Comparison of ENCODE assay signal across 17 cellular contexts in genomic region chr20:4840831-4841230, GRCh38. TPM values are rescaled to one million over a fixed set of nuclear protein-coding genes. Genes with fewer than 3 reads are reported as not detected.
DNase-seq lines count a peak whose midpoint lies in the region; ATAC-seq and TF ChIP-seq lines count a peak whose summit lies in the region.
"Had no signal": no experiment of that assay in that cellular context is flagged by ENCODE, and none has a peak within 500 bp of the region (broad histone marks: within the 10 kb centered on the region; RNA-seq: fewer than 3 reads in every experiment).

No MANE protein-coding gene starts in this region.

- intact Hi-C loops in ascending aorta (cut with DNase I): no loop called here

- H4K20me1 ChIP-seq in DOHH2 (ENCODE audit: control insufficient read depth, insufficient read depth, low read depth, low read length) (no peaks in the 10 kb centered on the region), OCI-LY3 (ENCODE audit: insufficient read depth, low read length) (no peaks in the 10 kb centered on the region)

- H3K27ac ChIP-seq in DOHH2 (ENCODE audit: low read depth, low read length) (peak overlapping the region; percentile 13), OCI-LY3 (ENCODE audit: low read length) (peak overlapping the region; percentile 15; the same call in 1 of the 2 replicates), neutrophil (peak overlapping the region; percentile 66), ascending aorta (no peak overlapping the region)
- H3K27ac ChIP-seq: C4-2B, SJSA1 had no signal

- H3K9me2 ChIP-seq in DOHH2 (replicated peaks; ENCODE audit: control insufficient read depth, low read length): no peaks in the 10 kb centered on the region

- TF ChIP-seq CTCF in DOHH2 (IDR thresholded peaks at IDR 0.05; ENCODE audit: low read depth, low read length, poor library complexity, severe bottlenecking) (no peak), OCI-LY3 (IDR thresholded peaks at IDR 0.05; ENCODE audit: low read depth, low read length) (no peak), neutrophil (IDR thresholded peaks at IDR 0.05) (no peak), ascending aorta (IDR thresholded peaks at IDR 0.05) (no peak)

- peaks cover 29% of the 10 kb centered on the region for H3K4me1 ChIP-seq in DOHH2 (ENCODE audit: control insufficient read depth, low read length)
- peaks cover 41% of the 10 kb centered on the region for H3K4me1 ChIP-seq in OCI-LY3 (ENCODE audit: low read length)
- H3K4me1 ChIP-seq in neutrophil (ENCODE audit: control insufficient read depth in 1 of 2, insufficient read depth in 1 of 2, low read depth in 1 of 2, low read length in 1 of 2): peaks cover 36 to 43% of the 10 kb centered on the region in 2 experiments
- peaks cover 0 to 2% of the 10 kb centered on the region in 2 donors for H3K4me1 ChIP-seq in ascending aorta
- H3K4me1 ChIP-seq: SJSA1 had no signal

- H3K9me3 ChIP-seq in DOHH2 (ENCODE audit: control insufficient read depth, insufficient read depth, low read length) (no peaks in the 10 kb centered on the region), OCI-LY3 (ENCODE audit: insufficient read depth, low read length) (peaks cover 11% of the 10 kb centered on the region; the same call in 1 of the 2 replicates), neutrophil (no peaks in the 10 kb centered on the region), ascending aorta (no peaks in the 10 kb centered on the region)
- H3K9me3 ChIP-seq: SJSA1 had no signal

- ATAC-seq in HG03521 (IDR thresholded peaks at IDR 0.05; ENCODE audit: unreplicated experiment): no peak

- H3K36me3 ChIP-seq in DOHH2 (ENCODE audit: control insufficient read depth, low read length) (no peaks in the 10 kb centered on the region), OCI-LY3 (replicated peaks; ENCODE audit: low read depth, low read length) (peaks cover 17% of the 10 kb centered on the region), neutrophil (no peaks in the 10 kb centered on the region), ascending aorta (no peaks in the 10 kb centered on the region)
- H3K36me3 ChIP-seq: SJSA1 had no signal

- peaks cover 9% of the 10 kb centered on the region; the same call in 1 of the 2 replicates for H3F3A ChIP-seq in DOHH2 (ENCODE audit: control insufficient read depth, insufficient read depth)

- no peaks in the 10 kb centered on the region for H3K27me3 ChIP-seq in DOHH2 (ENCODE audit: control insufficient read depth, low read length)
- no peaks in the 10 kb centered on the region for H3K27me3 ChIP-seq in OCI-LY3 (ENCODE audit: low read depth, low read length)
- no peaks in the 10 kb centered on the region for H3K27me3 ChIP-seq in neutrophil
- no peaks in the 10 kb centered on the region for H3K27me3 ChIP-seq in ascending aorta

- H3K4me3 ChIP-seq in DOHH2 (ENCODE audit: low read length): no peak overlapping the region
- H3K4me3 ChIP-seq in OCI-LY3 (ENCODE audit: low read length): no peak overlapping the region
- no peak overlapping the region for H3K4me3 ChIP-seq in neutrophil (ENCODE audit: low read depth in 1 of 2, low read length in 1 of 2)
- H3K4me3 ChIP-seq in ascending aorta: no peak overlapping the region
- H3K4me3 ChIP-seq: SJSA1 had no signal

- DNase-seq in NCI-H2107 treated with DMSO at 0.1 percent for 48 hours (lab: John Stamatoyannopoulos, UW; ENCODE audit: unreplicated experiment) (peak; percentile 35), NCI-H2107 (lab: John Stamatoyannopoulos, UW) (no peak), LoVo (ENCODE audit: low spot score) (no peak), ascending aorta (ENCODE audit: low spot score in 2 of 2) (no peak)
- DNase-seq: COR-L47, GOT3, NCI-H2029, NCI-H226, NCI-H82, OCI-M1, RPMI8226 had no signal

- H2AFZ ChIP-seq in OCI-LY3 (ENCODE audit: low read depth, low read length): no peak overlapping the region

- H3K9ac ChIP-seq in OCI-LY3 (ENCODE audit: low read length): no peak overlapping the region

- H3K4me2 ChIP-seq in DOHH2 (ENCODE audit: low read length): peak overlapping the region; percentile 31
- peak overlapping the region; percentile 4; the same call in 1 of the 2 replicates for H3K4me2 ChIP-seq in OCI-LY3 (ENCODE audit: low read length)

- H3K79me2 ChIP-seq in DOHH2 (ENCODE audit: control insufficient read depth, low read length): no peaks in the 10 kb centered on the region
- no peaks in the 10 kb centered on the region for H3K79me2 ChIP-seq in OCI-LY3 (ENCODE audit: low read length)

RNA-seq across cellular contexts. Expression of gene RASSF2, which starts 17.4 kb away (rescaled TPM):
- 23.7 TPM for total RNA-seq in ascending aorta

Comparison
In these comparisons a context has a peak if more than half of its experiments do, and no peak if none do; other contexts are left out.
1. H3K27ac ChIP-seq: peak in DOHH2 (single experiment), OCI-LY3 (single experiment) and neutrophil (single experiment); none in ascending aorta (0 of 2).